Comparison of ENCODE assay signal across 21 cellular contexts in genomic region chr2:120598416-120598815, GRCh38.
DNase-seq lines count a peak whose midpoint lies in the region; ATAC-seq and TF ChIP-seq lines count a peak whose summit lies in the region.
"Had no signal": no experiment of that assay in that cellular context is flagged by ENCODE, and none has a peak within 500 bp of the region (broad histone marks: within the 10 kb centered on the region; RNA-seq: fewer than 3 reads in every experiment).

No MANE protein-coding gene starts in this region.

- H3K27me3 ChIP-seq in BLaER1 = no peaks in the 10 kb centered on the region
- no peaks in the 10 kb centered on the region for H3K27me3 ChIP-seq in lower lobe of right lung (ENCODE audit: low read depth)
- peaks cover 0 to 19% (median 0%) of the 10 kb centered on the region in 7 donors for H3K27me3 ChIP-seq in spleen (replicated peaks in 1 of 7)
- H3K27me3 ChIP-seq: BE2C, Peyer's patch had no signal

- H3K4me3 Mint-ChIP-seq in activated T-cell treated with anti-CD3 and anti-CD28 coated beads, Interleukin-2, amount 50 U/mL, for 4 hours = no peak overlapping the region
- H3K4me3 Mint-ChIP-seq: CD4-positive, alpha-beta T cell had no signal

- intact Hi-C loops in lower lobe of right lung (cut with DNase I) = no loop called here
- intact Hi-C loops in spleen (cut with DNase I; ENCODE audit: low total_unique reads) = no loop called here

- no peaks in the 10 kb centered on the region for H3K9me3 ChIP-seq in BLaER1
- H3K9me3 ChIP-seq in lower lobe of right lung = no peaks in the 10 kb centered on the region
- H3K9me3 ChIP-seq in spleen = peaks cover 0 to 5% (median 0%) of the 10 kb centered on the region in 8 donors
- H3K9me3 ChIP-seq: A549, BE2C, Peyer's patch had no signal

- H3K36me3 Mint-ChIP-seq in activated T-cell treated with anti-CD3 and anti-CD28 coated beads, Interleukin-2, amount 50 U/mL, for 4 hours (ENCODE audit: insufficient read depth) = no peaks in the 10 kb centered on the region

- no peak overlapping the region for H3K9ac ChIP-seq in BLaER1
- H3K9ac ChIP-seq: KMS-11 had no signal

- H3K4me3 ChIP-seq in BLaER1 = no peak overlapping the region
- H3K4me3 ChIP-seq in lower lobe of right lung = no peak overlapping the region
- H3K4me3 ChIP-seq in spleen = no peak overlapping the region
- H3K4me3 ChIP-seq: A549, Peyer's patch had no signal

- H3K9me3 Mint-ChIP-seq in activated T-cell treated with anti-CD3 and anti-CD28 coated beads, Interleukin-2, amount 50 U/mL, for 4 hours = no peaks in the 10 kb centered on the region
- H3K9me3 Mint-ChIP-seq: CD4-positive, alpha-beta T cell had no signal

- H3K4me2 ChIP-seq in BLaER1 = peak overlapping the region; percentile 59; the same call in 1 of the 2 replicates
- H3K4me2 ChIP-seq: A549, KMS-11 had no signal

- peaks cover 2% of the 10 kb centered on the region for H3K27me3 Mint-ChIP-seq in activated T-cell treated with anti-CD3 and anti-CD28 coated beads, Interleukin-2, amount 50 U/mL, for 4 hours (ENCODE audit: low read depth)

- H3K27ac ChIP-seq in BLaER1 (peak overlapping the region; percentile 10; the same call in 1 of the 2 replicates), lower lobe of right lung (no peak overlapping the region), spleen (no peak overlapping the region)
- H3K27ac ChIP-seq: A549, KMS-11, Peyer's patch had no signal

- TF ChIP-seq CTCF in lower lobe of right lung (IDR thresholded peaks at IDR 0.05) (no peak), spleen (IDR thresholded peaks at IDR 0.05 in 8 of 11, conservative IDR thresholded peaks at IDR 0.05 in 3 of 11) (no peak)

- H4K20me1 ChIP-seq in BLaER1 = no peaks in the 10 kb centered on the region

- H3K36me3 ChIP-seq in BLaER1 (no peaks in the 10 kb centered on the region), lower lobe of right lung (no peaks in the 10 kb centered on the region), spleen (no peaks in the 10 kb centered on the region)
- H3K36me3 ChIP-seq: BE2C, Peyer's patch had no signal

- ATAC-seq in lower lobe of right lung (no peak), GM21360 (IDR thresholded peaks at IDR 0.05; ENCODE audit: unreplicated experiment) (no peak)
- ATAC-seq in activated T-cell treated with anti-CD3 and anti-CD28 coated beads, Interleukin-2, amount 50 U/mL, for 4 hours = no peak
- ATAC-seq: A549 had no signal

- DNase-seq in LHCN-M2 (ENCODE audit: low read depth) = peak; percentile 44
- DNase-seq in lower lobe of right lung = peak; percentile 26
- DNase-seq in spleen = peak; percentile 47
- no peak for DNase-seq in ureter (ENCODE audit: low spot score)
- no peak for DNase-seq in activated T-cell treated with anti-CD3 and anti-CD28 coated beads, Interleukin-2, amount 50 U/mL, for 4 hours
- DNase-seq: BE2C; CD4-positive, alpha-beta T cell; COR-L47; GOT3; IMR-90; NCI-H1105; NCI-H146; NCI-H2081; NCI-H2171; NCI-H524 treated with DMSO at 0.1 percent for 48 hours; NCI-H82 had no signal

- WGBS in spleen, 5 donors = 86 to 96% (median 92%) methylated on average over 5 of the region's 5 CpGs

- TF ChIP-seq POLR2A in spleen (IDR thresholded peaks at IDR 0.05) = no peak

- no peaks in the 10 kb centered on the region for H3K4me1 Mint-ChIP-seq in activated T-cell treated with anti-CD3 and anti-CD28 coated beads, Interleukin-2, amount 50 U/mL, for 4 hours (ENCODE audit: low read depth)

- H3K4me1 ChIP-seq in BLaER1 (peaks cover 47% of the 10 kb centered on the region), lower lobe of right lung (peaks cover 16% of the 10 kb centered on the region), spleen (no peaks in the 10 kb centered on the region)
- H3K4me1 ChIP-seq: A549, BE2C, Peyer's patch had no signal

Comparison
In these comparisons a context has a peak if more than half of its experiments do, and no peak if none do; other contexts are left out.
1. DNase-seq: peak in LHCN-M2 (single experiment), lower lobe of right lung (single experiment) and spleen (single experiment); none in ureter (single experiment) and activated T-cell treated with anti-CD3 and anti-CD28 coated beads, Interleukin-2, amount 50 U/mL, for 4 hours (single experiment).